In genomic region chr4:93879919-93880318, GRCh38 we compare ENCODE assay signal across 18 cellular contexts.
DNase-seq lines count a peak whose midpoint lies in the region; ATAC-seq and TF ChIP-seq lines count a peak whose summit lies in the region.
"Had no signal": no experiment of that assay in that cellular context is flagged by ENCODE, and none has a peak within 500 bp of the region (broad histone marks: within the 10 kb centered on the region; RNA-seq: fewer than 3 reads in every experiment).

No MANE protein-coding gene starts in this region.

- TF ChIP-seq CTCF in GM20000 (IDR thresholded peaks at IDR 0.05; ENCODE audit: extremely low read depth, missing control alignments) = no peak

- DNase-seq in GM20000 (ENCODE audit: low spot score) = peak; percentile 8
- no peak for DNase-seq in NCI-H748 treated with DMSO at 0.1 percent for 48 hours (lab: John Stamatoyannopoulos, UW)
- DNase-seq in epidermal melanocyte (ENCODE audit: insufficient read length, low spot score) = no peak
- no peak for DNase-seq in stimulated activated CD8-positive, alpha-beta memory T cell treated with anti-CD3 and anti-CD28 coated beads, Interleukin-4, amount 100 ng/mL, for 48 hours
- DNase-seq in NCI-H526 (lab: John Stamatoyannopoulos, UW) = no peak
- DNase-seq: activated CD8-positive, alpha-beta T cell treated with anti-CD3 and anti-CD28 coated beads for 36 hours; activated effector memory CD4-positive, alpha-beta T cell treated with anti-CD3 and anti-CD28 coated beads, Interleukin-2, amount 50 U/mL, for 16 hours; dorsolateral prefrontal cortex; IMR-90; left ventricle myocardium superior; naive thymus-derived CD4-positive, alpha-beta T cell; NCI-H2227 treated with DMSO at 0.1 percent for 48 hours; psoas muscle; SIG-M5; T-helper 9 cell had no signal

- peak; percentile 82 for ATAC-seq in GM18517 (IDR thresholded peaks at IDR 0.05; ENCODE audit: unreplicated experiment)
- peak; percentile 93 for ATAC-seq in HG02798 (IDR thresholded peaks at IDR 0.05; ENCODE audit: poor library complexity, unreplicated experiment)
- peak; percentile 85 for ATAC-seq in HG03439 (IDR thresholded peaks at IDR 0.05; ENCODE audit: unreplicated experiment)
- ATAC-seq: activated CD8-positive, alpha-beta T cell treated with anti-CD3 and anti-CD28 coated beads for 36 hours; left ventricle myocardium superior; naive thymus-derived CD4-positive, alpha-beta T cell; psoas muscle had no signal
